19 cellular contexts compared by ENCODE assay signal in genomic region chr3:69983546-69984265, GRCh38. TPM values are rescaled to one million over a fixed set of nuclear protein-coding genes. Genes with fewer than 3 reads are reported as not detected.
DNase-seq lines count a peak whose midpoint lies in the region; ATAC-seq and TF ChIP-seq lines count a peak whose summit lies in the region.
"Had no signal": no experiment of that assay in that cellular context is flagged by ENCODE, and none has a peak within 500 bp of the region (broad histone marks: within the 10 kb centered on the region; RNA-seq: fewer than 3 reads in every experiment).

No MANE protein-coding gene starts in this region.

- no peaks in the 10 kb centered on the region for H3K27me3 Mint-ChIP-seq in activated T-cell treated with anti-CD3 and anti-CD28 coated beads, Interleukin-2, amount 50 U/mL, for 4 hours (ENCODE audit: low read depth)
- H3K27me3 Mint-ChIP-seq: dendritic cell treated with granulocyte-macrophage colony-stimulating factor and Interleukin-4, amounts not matched to agents 40 ng/mL and 50 ng/mL, for 4 days had no signal

- H3K9me3 Mint-ChIP-seq in activated T-cell treated with anti-CD3 and anti-CD28 coated beads, Interleukin-2, amount 50 U/mL, for 4 hours: peaks cover 7% of the 10 kb centered on the region

- no peak overlapping the region for H3K4me3 Mint-ChIP-seq in activated T-cell treated with anti-CD3 and anti-CD28 coated beads, Interleukin-2, amount 50 U/mL, for 4 hours
- H3K4me3 Mint-ChIP-seq: CD4-positive, alpha-beta memory T cell; dendritic cell treated with granulocyte-macrophage colony-stimulating factor and Interleukin-4, amounts not matched to agents 40 ng/mL and 50 ng/mL, for 4 days had no signal

- H3K36me3 ChIP-seq in left lung: no peaks in the 10 kb centered on the region
- H3K36me3 ChIP-seq: Peyer's patch, uterus had no signal

- no peak overlapping the region for H3K4me3 ChIP-seq in left lung
- H3K4me3 ChIP-seq: mucosa of descending colon, Peyer's patch, uterus had no signal

- no peak for DNase-seq in activated T-cell treated with anti-CD3 and anti-CD28 coated beads, Interleukin-2, amount 50 U/mL, for 4 hours
- DNase-seq in activated T-cell treated with anti-CD3 and anti-CD28 coated beads, Interleukin-2, amount 50 U/mL, for 1 hour: no peak
- DNase-seq in MV-4-11 (lab: John Stamatoyannopoulos, UW) (peak; percentile 54), left lung (no peak), dedifferentiated amniotic fluid mesenchymal stem cell (ENCODE audit: extremely low spot score) (no peak)
- DNase-seq: activated CD4-positive, CD25-positive, alpha-beta regulatory T cell treated with anti-CD3 and anti-CD28 coated beads, Interleukin-2, amount 50 U/mL, for 72 hours; CD4-positive, alpha-beta memory T cell; DMS79; foreskin melanocyte; NCI-H146; NCI-H748 treated with DMSO at 0.1 percent for 48 hours; Peyer's patch had no signal

- intact Hi-C loops in left lung (cut with DNase I): no loop called here

- H3K9me3 ChIP-seq in left lung: peaks cover 0 to 7% of the 10 kb centered on the region in 2 donors
- H3K9me3 ChIP-seq: Peyer's patch had no signal

- H3K27me3 ChIP-seq in left lung: no peaks in the 10 kb centered on the region
- H3K27me3 ChIP-seq: Peyer's patch, uterus had no signal

- H3K4me1 Mint-ChIP-seq in activated T-cell treated with anti-CD3 and anti-CD28 coated beads, Interleukin-2, amount 50 U/mL, for 4 hours (ENCODE audit: low read depth): no peaks in the 10 kb centered on the region
- H3K4me1 Mint-ChIP-seq: CD4-positive, alpha-beta memory T cell had no signal

- H3K36me3 Mint-ChIP-seq in activated T-cell treated with anti-CD3 and anti-CD28 coated beads, Interleukin-2, amount 50 U/mL, for 4 hours (ENCODE audit: insufficient read depth): no peaks in the 10 kb centered on the region
- H3K36me3 Mint-ChIP-seq: CD4-positive, alpha-beta memory T cell had no signal

- no peaks in the 10 kb centered on the region for H3K4me1 ChIP-seq in left lung
- H3K4me1 ChIP-seq: Peyer's patch, uterus had no signal

- no peak overlapping the region for H3K27ac ChIP-seq in left lung
- H3K27ac ChIP-seq: Peyer's patch, uterus had no signal

- ATAC-seq in activated T-cell treated with anti-CD3 and anti-CD28 coated beads, Interleukin-2, amount 50 U/mL, for 4 hours: peak; percentile 59 to 67
- ATAC-seq in GM18520 (IDR thresholded peaks at IDR 0.05; ENCODE audit: unreplicated experiment): peak; percentile 92
- ATAC-seq in left lung: peak; percentile 44
- no peak for ATAC-seq in HG02798 (IDR thresholded peaks at IDR 0.05; ENCODE audit: poor library complexity, unreplicated experiment)
- ATAC-seq in HG02938 (IDR thresholded peaks at IDR 0.05; ENCODE audit: unreplicated experiment): no peak
- ATAC-seq: HCT116 had no signal

- TF ChIP-seq CTCF in left lung (IDR thresholded peaks at IDR 0.05): no peak

RNA-seq across cellular contexts. Expression of gene SAMMSON, which starts 15.8 kb away (rescaled TPM):
- total RNA-seq in activated T-cell treated with anti-CD3 and anti-CD28 coated beads, Interleukin-2, amount 50 U/mL, for 4 hours: not detected
- not detected for total RNA-seq in left lung
- total RNA-seq: CD4-positive, alpha-beta memory T cell; mucosa of descending colon; Peyer's patch had no signal

Comparison
In these comparisons a context has a peak if more than half of its experiments do, and no peak if none do; other contexts are left out.
1. ATAC-seq: peak in activated T-cell treated with anti-CD3 and anti-CD28 coated beads, Interleukin-2, amount 50 U/mL, for 4 hours (2 of 2), GM18520 (single experiment) and left lung (single experiment); none in HG02798 (single experiment) and HG02938 (single experiment).